ENCODE assay signal across 13 cellular contexts in genomic region chr13:111943229-111943795, GRCh38.
"Had no signal": no experiment of that assay in that cellular context is flagged by ENCODE, and none has a peak within 500 bp of the region (broad histone marks: within the 10 kb centered on the region; RNA-seq: fewer than 3 reads in every experiment).

No MANE protein-coding gene starts in this region.

- H3K4me1 Mint-ChIP-seq: activated naive CD8-positive, alpha-beta T cell treated with anti-CD3 and anti-CD28 coated beads, Interleukin-2, amount 10 ng/mL, durations not matched to agents 7 days and 5 days; naive thymus-derived CD4-positive, alpha-beta T cell had no signal

- H3K27me3 Mint-ChIP-seq: activated naive CD8-positive, alpha-beta T cell treated with anti-CD3 and anti-CD28 coated beads, Interleukin-2, amount 10 ng/mL, durations not matched to agents 7 days and 5 days had no signal

- H3K9me3 Mint-ChIP-seq: activated CD4-positive, alpha-beta memory T cell treated with anti-CD3 and anti-CD28 coated beads for 36 hours; activated naive CD8-positive, alpha-beta T cell treated with anti-CD3 and anti-CD28 coated beads, Interleukin-2, amount 10 ng/mL, durations not matched to agents 7 days and 5 days had no signal

- H3K36me3 Mint-ChIP-seq: activated CD4-positive, alpha-beta memory T cell treated with anti-CD3 and anti-CD28 coated beads for 36 hours; activated naive CD8-positive, alpha-beta T cell treated with anti-CD3 and anti-CD28 coated beads, Interleukin-2, amount 10 ng/mL, durations not matched to agents 7 days and 5 days; naive thymus-derived CD4-positive, alpha-beta T cell had no signal

- H3K27ac Mint-ChIP-seq: activated CD4-positive, alpha-beta memory T cell treated with anti-CD3 and anti-CD28 coated beads for 36 hours; activated naive CD8-positive, alpha-beta T cell treated with anti-CD3 and anti-CD28 coated beads, Interleukin-2, amount 10 ng/mL, durations not matched to agents 7 days and 5 days; naive thymus-derived CD4-positive, alpha-beta T cell had no signal

- H3K4me3 Mint-ChIP-seq: activated CD4-positive, alpha-beta memory T cell treated with anti-CD3 and anti-CD28 coated beads for 36 hours; activated naive CD8-positive, alpha-beta T cell treated with anti-CD3 and anti-CD28 coated beads, Interleukin-2, amount 10 ng/mL, durations not matched to agents 7 days and 5 days had no signal

- DNase-seq: activated CD4-positive, alpha-beta memory T cell treated with anti-CD3 and anti-CD28 coated beads for 36 hours; activated naive CD4-positive, alpha-beta T cell; activated naive CD8-positive, alpha-beta T cell treated with anti-CD3 and anti-CD28 coated beads, Interleukin-2, amount 10 ng/mL, durations not matched to agents 7 days and 5 days; anterior cingulate cortex; brain microvascular endothelial cell; cerebellar nuclear complex; dermis blood vessel endothelial cell; mammary epithelial cell; mucosa of descending colon; stimulated activated CD4-positive, alpha-beta T cell treated with anti-CD3 and anti-CD28 coated beads, Interleukin-4, amount 100 ng/mL, for 24 hours; stimulated activated naive CD4-positive, alpha-beta T cell treated with Interleukin-2 at 50 U/mL for 16 hours; trophoblast cell had no signal
